Comparison of ENCODE assay signal across 14 cellular contexts in genomic region chr10:59585046-59585700, GRCh38.
DNase-seq lines count a peak whose midpoint lies in the region; ATAC-seq, FAIRE-seq and TF ChIP-seq lines count a peak whose summit lies in the region.
"Had no signal": no experiment of that assay in that cellular context is flagged by ENCODE, and none has a peak within 500 bp of the region (broad histone marks: within the 10 kb centered on the region; RNA-seq: fewer than 3 reads in every experiment).

No MANE protein-coding gene starts in this region.

- no peak overlapping the region for H3K4me3 Mint-ChIP-seq in astrocyte (ENCODE audit: unreplicated experiment)
- H3K4me3 Mint-ChIP-seq in activated CD8-positive, alpha-beta T cell treated with anti-CD3 and anti-CD28 coated beads, Interleukin-2, amount 10 ng/mL, durations not matched to agents 7 days and 5 days: no peak overlapping the region
- H3K4me3 Mint-ChIP-seq: activated CD8-positive, alpha-beta memory T cell treated with anti-CD3 and anti-CD28 coated beads, Interleukin-2, amount 10 ng/mL, durations not matched to agents 7 days and 5 days had no signal

- H3K4me1 Mint-ChIP-seq in astrocyte (ENCODE audit: low read depth, unreplicated experiment): peaks cover 8% of the 10 kb centered on the region
- H3K4me1 Mint-ChIP-seq in activated CD8-positive, alpha-beta T cell treated with anti-CD3 and anti-CD28 coated beads, Interleukin-2, amount 10 ng/mL, durations not matched to agents 7 days and 5 days (ENCODE audit: low read depth): no peaks in the 10 kb centered on the region
- H3K4me1 Mint-ChIP-seq: activated CD8-positive, alpha-beta memory T cell treated with anti-CD3 and anti-CD28 coated beads, Interleukin-2, amount 10 ng/mL, durations not matched to agents 7 days and 5 days had no signal

- no peak overlapping the region for H3K9ac ChIP-seq in astrocyte (ENCODE audit: low read length)

- 54 to 76% methylated on average over 4 of the region's 4 CpGs for WGBS in transverse colon (ENCODE audit: low coverage in 1 of 2), 2 donors

- DNase-seq in NCI-H2196 (lab: John Stamatoyannopoulos, UW; ENCODE audit: unreplicated experiment): peak; percentile 7
- no peak for DNase-seq in NCI-H2196 treated with DMSO at 0.1 percent for 48 hours (lab: John Stamatoyannopoulos, UW; ENCODE audit: unreplicated experiment)
- DNase-seq in astrocyte (ENCODE audit: low read depth): peak; percentile 67
- DNase-seq in head of caudate nucleus: peak in 40 of 42 donors; percentile 12 to 91 (median 58)
- DNase-seq in transverse colon: no peak
- no peak for DNase-seq in activated CD8-positive, alpha-beta T cell treated with anti-CD3 and anti-CD28 coated beads, Interleukin-2, amount 10 ng/mL, durations not matched to agents 7 days and 5 days
- DNase-seq: activated CD8-positive, alpha-beta memory T cell treated with anti-CD3 and anti-CD28 coated beads, Interleukin-2, amount 10 ng/mL, durations not matched to agents 7 days and 5 days; MM.1S; upper lobe of left lung had no signal

- no peak overlapping the region for H2AFZ ChIP-seq in astrocyte (ENCODE audit: low read depth, low read length)

- no peaks in the 10 kb centered on the region for H4K20me1 ChIP-seq in astrocyte (ENCODE audit: insufficient read depth, low read length)

- FAIRE-seq in astrocyte (lab: Jason Lieb, UNC): no peak
- FAIRE-seq: D721Med had no signal

- no peaks in the 10 kb centered on the region for H3K36me3 ChIP-seq in astrocyte (ENCODE audit: insufficient read depth, low read length)
- H3K36me3 ChIP-seq in transverse colon: no peaks in the 10 kb centered on the region
- H3K36me3 ChIP-seq: upper lobe of left lung had no signal

- no peak overlapping the region for H3K27ac Mint-ChIP-seq in astrocyte (ENCODE audit: unreplicated experiment)
- H3K27ac Mint-ChIP-seq in activated CD8-positive, alpha-beta T cell treated with anti-CD3 and anti-CD28 coated beads, Interleukin-2, amount 10 ng/mL, durations not matched to agents 7 days and 5 days: no peak overlapping the region
- H3K27ac Mint-ChIP-seq: activated CD8-positive, alpha-beta memory T cell treated with anti-CD3 and anti-CD28 coated beads, Interleukin-2, amount 10 ng/mL, durations not matched to agents 7 days and 5 days; activated naive CD4-positive, alpha-beta T cell treated with anti-CD3 and anti-CD28 coated beads, Interleukin-2, amount 50 U/mL, for 72 hours had no signal

- H3K27me3 ChIP-seq in astrocyte (ENCODE audit: insufficient read depth, low read length) (no peaks in the 10 kb centered on the region), transverse colon (no peaks in the 10 kb centered on the region)
- H3K27me3 ChIP-seq: upper lobe of left lung had no signal

- no peak overlapping the region for H3K4me2 ChIP-seq in astrocyte (ENCODE audit: low read length)

- TF ChIP-seq CTCF in astrocyte (IDR thresholded peaks at IDR 0.05; ENCODE audit: insufficient read depth, low read depth, low read length): no peak
- TF ChIP-seq CTCF in transverse colon (IDR thresholded peaks at IDR 0.05): no peak

- peaks cover 4% of the 10 kb centered on the region for H3K9me3 Mint-ChIP-seq in astrocyte (ENCODE audit: unreplicated experiment)
- no peaks in the 10 kb centered on the region for H3K9me3 Mint-ChIP-seq in activated CD8-positive, alpha-beta T cell treated with anti-CD3 and anti-CD28 coated beads, Interleukin-2, amount 10 ng/mL, durations not matched to agents 7 days and 5 days (ENCODE audit: insufficient read depth)
- H3K9me3 Mint-ChIP-seq: activated naive CD4-positive, alpha-beta T cell treated with anti-CD3 and anti-CD28 coated beads, Interleukin-2, amount 50 U/mL, for 72 hours had no signal

- POLR2A ChIA-PET in activated CD8-positive, alpha-beta T cell treated with anti-CD3 and anti-CD28 coated beads, Interleukin-2, amount 10 ng/mL, durations not matched to agents 7 days and 5 days (lab: Charles Lee): no interaction called here

- H3K4me1 ChIP-seq in astrocyte (ENCODE audit: insufficient read depth, low read length) (no peaks in the 10 kb centered on the region), transverse colon (peaks cover 9 to 32% (median 18%) of the 10 kb centered on the region in 4 donors)

- H3K27ac ChIP-seq in astrocyte (ENCODE audit: low read depth, low read length) (no peak overlapping the region), transverse colon (peak overlapping the region in 3 of 4 donors; percentile 63 to 73 (median 70))
- H3K27ac ChIP-seq: upper lobe of left lung had no signal

- no peak for TF ChIP-seq POLR2A in transverse colon (IDR thresholded peaks at IDR 0.05)

- H3K9me3 ChIP-seq in astrocyte (ENCODE audit: insufficient read depth, low read depth, low read length) (no peaks in the 10 kb centered on the region), transverse colon (no peaks in the 10 kb centered on the region)
- H3K9me3 ChIP-seq: upper lobe of left lung had no signal

- in situ Hi-C loops in transverse colon (cut with MboI; ENCODE audit: low pct_ligation_motif_present in 1 of 4, low pct_unique_long_range_greater_than_20kb in 1 of 4, low sequenced_read_pairs in 3 of 4): loop anchor here in 1 of 4 donors (25.0 kb wide), 1 partner anchor 348 kb away; no protein-coding TSS in a partner anchor

- H3K4me3 ChIP-seq in astrocyte (ENCODE audit: insufficient read depth, low read depth, low read length) (no peak overlapping the region), transverse colon (no peak overlapping the region)
- H3K4me3 ChIP-seq: upper lobe of left lung had no signal

- intact Hi-C loops in head of caudate nucleus (cut with DNase I): no loop called here
- intact Hi-C loops in transverse colon (cut with DNase I; ENCODE audit: low total_unique reads): loop anchor here (10.0 kb wide), 1 partner anchor 350 kb away; no protein-coding TSS in a partner anchor

- ATAC-seq in GM21423 (IDR thresholded peaks at IDR 0.05; ENCODE audit: unreplicated experiment) (no peak), GM21825 (IDR thresholded peaks at IDR 0.05; ENCODE audit: unreplicated experiment) (no peak)
- no peak for ATAC-seq in activated CD8-positive, alpha-beta T cell treated with anti-CD3 and anti-CD28 coated beads, Interleukin-2, amount 10 ng/mL, durations not matched to agents 7 days and 5 days
- ATAC-seq: activated CD8-positive, alpha-beta memory T cell treated with anti-CD3 and anti-CD28 coated beads, Interleukin-2, amount 10 ng/mL, durations not matched to agents 7 days and 5 days; activated naive CD4-positive, alpha-beta T cell treated with anti-CD3 and anti-CD28 coated beads, Interleukin-2, amount 50 U/mL, for 72 hours; left lobe of liver had no signal

- CTCF ChIA-PET in activated CD8-positive, alpha-beta T cell treated with anti-CD3 and anti-CD28 coated beads, Interleukin-2, amount 10 ng/mL, durations not matched to agents 7 days and 5 days (lab: Charles Lee): no interaction called here

- H3K27me3 Mint-ChIP-seq in astrocyte (ENCODE audit: low read depth, unreplicated experiment): no peaks in the 10 kb centered on the region
- peaks cover 2% of the 10 kb centered on the region for H3K27me3 Mint-ChIP-seq in activated CD8-positive, alpha-beta T cell treated with anti-CD3 and anti-CD28 coated beads, Interleukin-2, amount 10 ng/mL, durations not matched to agents 7 days and 5 days (ENCODE audit: low read depth)
- H3K27me3 Mint-ChIP-seq: activated CD8-positive, alpha-beta memory T cell treated with anti-CD3 and anti-CD28 coated beads, Interleukin-2, amount 10 ng/mL, durations not matched to agents 7 days and 5 days had no signal

- no peaks in the 10 kb centered on the region for H3K36me3 Mint-ChIP-seq in astrocyte (ENCODE audit: low read depth, unreplicated experiment)
- H3K36me3 Mint-ChIP-seq in activated CD8-positive, alpha-beta T cell treated with anti-CD3 and anti-CD28 coated beads, Interleukin-2, amount 10 ng/mL, durations not matched to agents 7 days and 5 days (ENCODE audit: low read depth): no peaks in the 10 kb centered on the region
- H3K36me3 Mint-ChIP-seq: activated CD8-positive, alpha-beta memory T cell treated with anti-CD3 and anti-CD28 coated beads, Interleukin-2, amount 10 ng/mL, durations not matched to agents 7 days and 5 days; activated naive CD4-positive, alpha-beta T cell treated with anti-CD3 and anti-CD28 coated beads, Interleukin-2, amount 50 U/mL, for 72 hours had no signal

- no peak for TF ChIP-seq EP300 in transverse colon (IDR thresholded peaks at IDR 0.05; ENCODE audit: low read depth)

- no peaks in the 10 kb centered on the region for H3K79me2 ChIP-seq in astrocyte (ENCODE audit: insufficient read depth, low read length)

Comparison
In these comparisons a context has a peak if more than half of its experiments do, and no peak if none do; other contexts are left out.
1. DNase-seq: peak in NCI-H2196 (single experiment), astrocyte (single experiment) and head of caudate nucleus (40 of 42); none in NCI-H2196 treated with DMSO at 0.1 percent for 48 hours (single experiment), transverse colon (single experiment) and activated CD8-positive, alpha-beta T cell treated with anti-CD3 and anti-CD28 coated beads, Interleukin-2, amount 10 ng/mL, durations not matched to agents 7 days and 5 days (single experiment).